In the genomic region with DNA sequence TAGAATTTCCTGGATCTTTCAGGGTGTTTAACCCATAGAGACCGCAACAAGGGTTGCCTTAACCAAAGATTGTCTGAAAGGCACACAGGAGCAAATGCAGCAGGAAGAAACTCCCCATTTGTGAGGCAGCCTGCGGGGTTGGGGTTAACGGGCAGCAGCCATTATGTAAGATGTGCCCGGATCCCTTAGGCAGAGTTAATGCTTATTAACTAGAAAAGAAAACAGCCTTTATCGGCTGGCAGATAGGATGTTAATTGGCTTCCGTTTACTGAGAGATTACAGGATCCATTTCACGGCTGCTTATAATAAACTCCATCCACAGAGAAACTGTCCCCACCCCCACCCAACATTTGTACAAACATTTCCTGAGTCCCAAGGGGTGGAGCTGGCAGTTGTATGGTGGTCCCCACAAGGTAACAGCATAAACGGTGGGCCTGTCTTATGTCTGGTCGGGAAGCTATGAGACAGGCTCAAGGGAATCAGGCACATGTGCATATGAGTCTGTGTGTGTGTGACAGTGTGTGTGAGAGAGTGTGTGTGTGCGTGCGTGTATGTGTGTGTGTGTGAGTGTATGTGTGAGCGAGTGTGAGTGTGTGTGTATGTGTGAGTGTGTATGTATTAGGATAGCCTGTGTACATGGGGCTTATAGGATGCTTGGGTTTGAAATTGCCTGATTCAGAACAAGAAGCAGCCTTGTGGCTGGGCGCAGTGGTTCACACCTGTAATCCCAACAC, we compare ENCODE assay signal across 1 cellular context.
TF ChIP-seq lines count a peak whose summit lies in the region.

No MANE protein-coding gene starts in this region.

TF ChIP-seq in SK-N-SH treated with all-trans-retinoic acid at 6 μM for 48 hours, 23 proteins besides CTCF, POLR2A, EP300 and RAD21 (continued from another document):
- TF ChIP-seq, protein P1, sequence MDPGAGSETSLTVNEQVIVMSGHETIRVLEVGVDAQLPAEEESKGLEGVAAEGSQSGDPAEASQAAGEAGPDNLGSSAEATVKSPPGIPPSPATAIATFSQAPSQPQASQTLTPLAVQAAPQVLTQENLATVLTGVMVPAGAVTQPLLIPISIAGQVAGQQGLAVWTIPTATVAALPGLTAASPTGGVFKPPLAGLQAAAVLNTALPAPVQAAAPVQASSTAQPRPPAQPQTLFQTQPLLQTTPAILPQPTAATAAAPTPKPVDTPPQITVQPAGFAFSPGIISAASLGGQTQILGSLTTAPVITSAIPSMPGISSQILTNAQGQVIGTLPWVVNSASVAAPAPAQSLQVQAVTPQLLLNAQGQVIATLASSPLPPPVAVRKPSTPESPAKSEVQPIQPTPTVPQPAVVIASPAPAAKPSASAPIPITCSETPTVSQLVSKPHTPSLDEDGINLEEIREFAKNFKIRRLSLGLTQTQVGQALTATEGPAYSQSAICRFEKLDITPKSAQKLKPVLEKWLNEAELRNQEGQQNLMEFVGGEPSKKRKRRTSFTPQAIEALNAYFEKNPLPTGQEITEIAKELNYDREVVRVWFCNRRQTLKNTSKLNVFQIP (CRISPR knock-in tag; IDR thresholded peaks at IDR 0.05; ENCODE audit: borderline replicate concordance, low read depth), result no peak
- TF ChIP-seq RARB (CRISPR knock-in tag; IDR thresholded peaks at IDR 0.05), result no peak
